In genomic region chr14:21383848-21384493, GRCh38 we compare ENCODE assay signal across 8 cellular contexts. TPM values are rescaled to one million over a fixed set of nuclear protein-coding genes. Genes with fewer than 3 reads are reported as not detected.
DNase-seq lines count a peak whose midpoint lies in the region; ATAC-seq, FAIRE-seq and TF ChIP-seq lines count a peak whose summit lies in the region.

SUPT16H (minus strand) TSS chr14:21384019; CDS start chr14:21383927, 92 bp downstream.

- TF ChIP-seq CTCF in Calu3 (IDR thresholded peaks at IDR 0.05; ENCODE audit: unreplicated experiment): no peak
- no peak for TF ChIP-seq CTCF in OCI-LY1 (IDR thresholded peaks at IDR 0.05; ENCODE audit: low read length)
- TF ChIP-seq CTCF in mesothelial cell of epicardium (IDR thresholded peaks at IDR 0.05; ENCODE audit: unreplicated experiment): no peak

- no peaks in the 10 kb centered on the region for H3K9me2 ChIP-seq in OCI-LY1 (ENCODE audit: low read depth, low read length)

- CTCF ChIA-PET in Calu3 (lab: Charles Lee): interaction anchor here (0.7 kb wide), 1 partner anchor 27 kb away, joined by 3 read pairs; no protein-coding TSS in a partner anchor

- peaks cover 36% of the 10 kb centered on the region for H3K36me3 Mint-ChIP-seq in Calu3 (ENCODE audit: insufficient read depth, unreplicated experiment)
- H3K36me3 Mint-ChIP-seq in mesothelial cell of epicardium: peaks cover 12% of the 10 kb centered on the region

- H3K9ac ChIP-seq in HUES64 (ENCODE audit: low read depth, low read length) (peak within 1 kb of the TSS; percentile 98), OCI-LY1 (ENCODE audit: low read length) (peak within 1 kb of the TSS; percentile 78)

- WGBS in HUES64: under 1% methylated on average over 54 of the region's 54 CpGs

- peak; percentile 93 for DNase-seq in Calu3
- DNase-seq in activated CD8-positive, alpha-beta memory T cell treated with anti-CD3 and anti-CD28 coated beads, Interleukin-2, amount 50 U/mL, for 4 hours: peak; percentile 93
- peak; percentile 91 to 95 for DNase-seq in mesothelial cell of epicardium (ENCODE audit: low spot score in 2 of 2, unreplicated experiment in 2 of 2)
- DNase-seq in stimulated activated CD8-positive, alpha-beta memory T cell treated with anti-CD3 and anti-CD28 coated beads, Interleukin-15, amount 100 ng/mL, for 48 hours (ENCODE audit: low read depth in 2 of 2): peak; percentile 91 to 93

- no peaks in the 10 kb centered on the region for H4K20me1 ChIP-seq in OCI-LY1 (ENCODE audit: insufficient read depth, low read length)

- no peaks in the 10 kb centered on the region for H3K4me1 Mint-ChIP-seq in Calu3 (ENCODE audit: low read depth, unreplicated experiment)
- H3K4me1 Mint-ChIP-seq in mesothelial cell of epicardium: peaks cover 27% of the 10 kb centered on the region

- H3K9me3 ChIP-seq in HUES64 (ENCODE audit: insufficient read depth, low read depth, low read length): no peaks in the 10 kb centered on the region
- H3K9me3 ChIP-seq in OCI-LY1 (ENCODE audit: low read length): no peaks in the 10 kb centered on the region

- H3K4me1 ChIP-seq in HUES64 (ENCODE audit: insufficient read depth, low read length): peaks cover 25% of the 10 kb centered on the region
- peaks cover 39% of the 10 kb centered on the region for H3K4me1 ChIP-seq in OCI-LY1 (ENCODE audit: insufficient read depth, low read length, severe bottlenecking)

- H3F3A ChIP-seq in OCI-LY1 (ENCODE audit: insufficient read depth, low read length): no peaks in the 10 kb centered on the region

- H3K27me3 Mint-ChIP-seq in Calu3 (ENCODE audit: unreplicated experiment) (no peaks in the 10 kb centered on the region), mesothelial cell of epicardium (ENCODE audit: low read depth) (no peaks in the 10 kb centered on the region)

- H3K27ac Mint-ChIP-seq in Calu3 (ENCODE audit: unreplicated experiment) (peak within 1 kb of the TSS; percentile 94), mesothelial cell of epicardium (peak within 1 kb of the TSS; percentile 100)

- TSS peak; percentile 92 for BruUV-seq in Calu3 (replicated peaks; lab: Mats Ljungman, UMichigan)

- H3K36me3 ChIP-seq in HUES64 (ENCODE audit: insufficient read depth, low read length): peaks cover 57% of the 10 kb centered on the region
- H3K36me3 ChIP-seq in OCI-LY1 (ENCODE audit: insufficient read depth, low read length): peaks cover 31% of the 10 kb centered on the region; the same call in 1 of the 2 replicates

- H3K9me3 Mint-ChIP-seq in Calu3 (ENCODE audit: low read depth, unreplicated experiment) (no peaks in the 10 kb centered on the region), mesothelial cell of epicardium (no peaks in the 10 kb centered on the region)

- ATAC-seq in GM21447 (IDR thresholded peaks at IDR 0.05; ENCODE audit: unreplicated experiment): peak; percentile 90

- H3K27ac ChIP-seq in HUES64 (ENCODE audit: low read depth, low read length) (peak within 1 kb of the TSS; percentile 89), OCI-LY1 (ENCODE audit: low read depth, low read length, poor library complexity, severe bottlenecking) (peak within 1 kb of the TSS; percentile 82)

- peak; percentile 94 for FAIRE-seq in endometrium (lab: Jason Lieb, UNC)

- peak within 1 kb of the TSS; percentile 92 for H3K4me3 ChIP-seq in HUES64 (ENCODE audit: low read length)
- H3K4me3 ChIP-seq in OCI-LY1 (ENCODE audit: low read depth, low read length, poor library complexity, severe bottlenecking): peak within 1 kb of the TSS; percentile 73

- H3K4me2 ChIP-seq in OCI-LY1 (ENCODE audit: low read length): peak within 1 kb of the TSS; percentile 77

- H3K79me2 ChIP-seq in OCI-LY1 (ENCODE audit: insufficient read depth, low read length): peaks cover 48% of the 10 kb centered on the region

- H3K4me3 Mint-ChIP-seq in Calu3 (ENCODE audit: low read depth, unreplicated experiment) (peak within 1 kb of the TSS; percentile 89), mesothelial cell of epicardium (peak within 1 kb of the TSS; percentile 97)

- intact Hi-C loops in Calu3 (cut with micrococcal nuclease; ENCODE audit: unreplicated experiment): loop anchor here (5.0 kb wide), 1 partner anchor 117 kb away; the partner anchor contains the start of gene HNRNPC

- H3K27me3 ChIP-seq in HUES64 (ENCODE audit: insufficient read depth, low read length) (no peaks in the 10 kb centered on the region), OCI-LY1 (ENCODE audit: insufficient read depth, low read length) (no peaks in the 10 kb centered on the region)

- no peak within 1 kb of the TSS for H2AFZ ChIP-seq in OCI-LY1 (ENCODE audit: low read length)

RNA-seq across cellular contexts. Expression of gene SUPT16H, which starts in this region (rescaled TPM):
- total RNA-seq in Calu3 (2022) (81.9 and 89.0 TPM in 2 replicates), mesothelial cell of epicardium (102 to 107 TPM (median 104 TPM) in 3 replicates)
- 188 TPM for polyA plus RNA-seq in HUES64 (2013, experiment 1 of 2)
- polyA plus RNA-seq in HUES64 (2013, experiment 2 of 2): 187 TPM

Comparison
In these comparisons a context has a peak if more than half of its experiments do, and no peak if none do; other contexts are left out.
1. Peak in every context shown above with its lines: DNase-seq, ATAC-seq, H3K4me3 ChIP-seq and H3K27ac ChIP-seq.